1 cellular context compared by ENCODE assay signal in the genomic region with DNA sequence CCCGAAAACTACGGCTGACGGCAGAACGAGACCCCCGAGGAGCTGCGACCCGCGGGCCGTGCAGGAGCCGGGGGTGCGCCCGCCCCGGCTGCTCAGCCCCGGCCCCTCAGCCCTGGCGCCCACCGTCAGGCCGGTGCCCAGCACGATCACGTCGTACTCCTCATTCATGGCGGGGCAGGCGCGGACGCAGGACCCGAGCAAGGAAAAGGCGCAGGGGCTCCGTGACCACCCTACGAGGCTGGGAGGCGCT.
A peak's percentile ranks its signal among the peaks of the same experiment; 100 is the strongest.
TF ChIP-seq lines count a peak whose summit lies in the region.

No MANE protein-coding gene starts in this region.

TF ChIP-seq in HepG2, 621 proteins besides CTCF, POLR2A, EP300 and RAD21 (continued from another document and continues in another):
- TF ChIP-seq, protein P1, sequence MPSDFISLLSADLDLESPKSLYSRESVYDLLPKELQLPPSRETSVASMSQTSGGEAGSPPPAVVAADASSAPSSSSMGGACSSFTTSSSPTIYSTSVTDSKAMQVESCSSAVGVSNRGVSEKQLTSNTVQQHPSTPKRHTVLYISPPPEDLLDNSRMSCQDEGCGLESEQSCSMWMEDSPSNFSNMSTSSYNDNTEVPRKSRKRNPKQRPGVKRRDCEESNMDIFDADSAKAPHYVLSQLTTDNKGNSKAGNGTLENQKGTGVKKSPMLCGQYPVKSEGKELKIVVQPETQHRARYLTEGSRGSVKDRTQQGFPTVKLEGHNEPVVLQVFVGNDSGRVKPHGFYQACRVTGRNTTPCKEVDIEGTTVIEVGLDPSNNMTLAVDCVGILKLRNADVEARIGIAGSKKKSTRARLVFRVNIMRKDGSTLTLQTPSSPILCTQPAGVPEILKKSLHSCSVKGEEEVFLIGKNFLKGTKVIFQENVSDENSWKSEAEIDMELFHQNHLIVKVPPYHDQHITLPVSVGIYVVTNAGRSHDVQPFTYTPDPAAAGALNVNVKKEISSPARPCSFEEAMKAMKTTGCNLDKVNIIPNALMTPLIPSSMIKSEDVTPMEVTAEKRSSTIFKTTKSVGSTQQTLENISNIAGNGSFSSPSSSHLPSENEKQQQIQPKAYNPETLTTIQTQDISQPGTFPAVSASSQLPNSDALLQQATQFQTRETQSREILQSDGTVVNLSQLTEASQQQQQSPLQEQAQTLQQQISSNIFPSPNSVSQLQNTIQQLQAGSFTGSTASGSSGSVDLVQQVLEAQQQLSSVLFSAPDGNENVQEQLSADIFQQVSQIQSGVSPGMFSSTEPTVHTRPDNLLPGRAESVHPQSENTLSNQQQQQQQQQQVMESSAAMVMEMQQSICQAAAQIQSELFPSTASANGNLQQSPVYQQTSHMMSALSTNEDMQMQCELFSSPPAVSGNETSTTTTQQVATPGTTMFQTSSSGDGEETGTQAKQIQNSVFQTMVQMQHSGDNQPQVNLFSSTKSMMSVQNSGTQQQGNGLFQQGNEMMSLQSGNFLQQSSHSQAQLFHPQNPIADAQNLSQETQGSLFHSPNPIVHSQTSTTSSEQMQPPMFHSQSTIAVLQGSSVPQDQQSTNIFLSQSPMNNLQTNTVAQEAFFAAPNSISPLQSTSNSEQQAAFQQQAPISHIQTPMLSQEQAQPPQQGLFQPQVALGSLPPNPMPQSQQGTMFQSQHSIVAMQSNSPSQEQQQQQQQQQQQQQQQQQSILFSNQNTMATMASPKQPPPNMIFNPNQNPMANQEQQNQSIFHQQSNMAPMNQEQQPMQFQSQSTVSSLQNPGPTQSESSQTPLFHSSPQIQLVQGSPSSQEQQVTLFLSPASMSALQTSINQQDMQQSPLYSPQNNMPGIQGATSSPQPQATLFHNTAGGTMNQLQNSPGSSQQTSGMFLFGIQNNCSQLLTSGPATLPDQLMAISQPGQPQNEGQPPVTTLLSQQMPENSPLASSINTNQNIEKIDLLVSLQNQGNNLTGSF (CRISPR knock-in tag; IDR thresholded peaks at IDR 0.05): no peak
- TF ChIP-seq ZNF781 (CRISPR knock-in tag; IDR thresholded peaks at IDR 0.05; ENCODE audit: borderline replicate concordance, not compliant biosample characterization) (no peak), XBP1 (CRISPR knock-in tag; IDR thresholded peaks at IDR 0.05) (no peak), RCOR2 (CRISPR knock-in tag; IDR thresholded peaks at IDR 0.05) (no peak), ZNF567 (CRISPR knock-in tag; IDR thresholded peaks at IDR 0.05; ENCODE audit: borderline replicate concordance) (no peak), SATB2 (CRISPR knock-in tag; IDR thresholded peaks at IDR 0.05) (no peak), ATF7-NPFF (CRISPR knock-in tag; IDR thresholded peaks at IDR 0.05; ENCODE audit: low read depth) (no peak), TSC22D2 (CRISPR knock-in tag; IDR thresholded peaks at IDR 0.05; ENCODE audit: borderline replicate concordance) (peak; percentile 43; the same call in 1 of the 2 replicates), SMARCE1 (IDR thresholded peaks at IDR 0.05; ENCODE audit: borderline replicate concordance) (no peak), PCBP2 (optimal IDR thresholded peaks at IDR 0.05; ENCODE audit: low read depth, low read length, poor library complexity, severe bottlenecking) (no peak), NR2F1 (CRISPR knock-in tag; IDR thresholded peaks at IDR 0.05) (no peak), NR2F2 (IDR thresholded peaks at IDR 0.05; ENCODE audit: borderline replicate concordance, low read depth) (no peak), ETV5 (CRISPR knock-in tag; IDR thresholded peaks at IDR 0.05; ENCODE audit: borderline replicate concordance) (no peak), KLF12 (CRISPR knock-in tag; IDR thresholded peaks at IDR 0.05; ENCODE audit: borderline replicate concordance) (no peak), ATRX (CRISPR knock-in tag; IDR thresholded peaks at IDR 0.05; ENCODE audit: borderline replicate concordance) (no peak), ZBTB7A (CRISPR knock-in tag; IDR thresholded peaks at IDR 0.05) (peak; percentile 57; the same call in 1 of the 2 replicates), FLYWCH1 (CRISPR knock-in tag; IDR thresholded peaks at IDR 0.05) (no peak), JDP2 (CRISPR knock-in tag; IDR thresholded peaks at IDR 0.05; ENCODE audit: borderline replicate concordance) (no peak), MTF2 (CRISPR knock-in tag; IDR thresholded peaks at IDR 0.05; ENCODE audit: borderline replicate concordance) (0 out of 2 replicates have a peak, but pooled peaks have one; percentile 6), KAT7 (CRISPR knock-in tag; IDR thresholded peaks at IDR 0.05; ENCODE audit: borderline replicate concordance) (0 out of 2 replicates have a peak, but pooled peaks have one; percentile 19), HDAC1 (CRISPR knock-in tag; IDR thresholded peaks at IDR 0.05) (peak; percentile 9; the same call in 1 of the 2 replicates), TCF12 (IDR thresholded peaks at IDR 0.05) (no peak), TCF12 (CRISPR knock-in tag; IDR thresholded peaks at IDR 0.05) (no peak), MAF1 (CRISPR knock-in tag; IDR thresholded peaks at IDR 0.05; ENCODE audit: borderline replicate concordance) (peak; percentile 24; the same call in 1 of the 2 replicates), TRIM24 (CRISPR knock-in tag; IDR thresholded peaks at IDR 0.05) (no peak), ZNF557 (CRISPR knock-in tag; IDR thresholded peaks at IDR 0.05) (no peak), MYNN (CRISPR knock-in tag; IDR thresholded peaks at IDR 0.05; ENCODE audit: low read depth) (no peak)
- TF ChIP-seq, protein P2, sequence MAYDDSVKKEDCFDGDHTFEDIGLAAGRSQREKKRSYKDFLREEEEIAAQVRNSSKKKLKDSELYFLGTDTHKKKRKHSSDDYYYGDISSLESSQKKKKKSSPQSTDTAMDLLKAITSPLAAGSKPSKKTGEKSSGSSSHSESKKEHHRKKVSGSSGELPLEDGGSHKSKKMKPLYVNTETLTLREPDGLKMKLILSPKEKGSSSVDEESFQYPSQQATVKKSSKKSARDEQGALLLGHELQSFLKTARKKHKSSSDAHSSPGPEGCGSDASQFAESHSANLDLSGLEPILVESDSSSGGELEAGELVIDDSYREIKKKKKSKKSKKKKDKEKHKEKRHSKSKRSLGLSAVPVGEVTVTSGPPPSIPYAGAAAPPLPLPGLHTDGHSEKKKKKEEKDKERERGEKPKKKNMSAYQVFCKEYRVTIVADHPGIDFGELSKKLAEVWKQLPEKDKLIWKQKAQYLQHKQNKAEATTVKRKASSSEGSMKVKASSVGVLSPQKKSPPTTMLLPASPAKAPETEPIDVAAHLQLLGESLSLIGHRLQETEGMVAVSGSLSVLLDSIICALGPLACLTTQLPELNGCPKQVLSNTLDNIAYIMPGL (CRISPR knock-in tag; IDR thresholded peaks at IDR 0.05; ENCODE audit: borderline replicate concordance in 1 of 2, low read depth in 1 of 2): no peak
- TF ChIP-seq, protein P3, sequence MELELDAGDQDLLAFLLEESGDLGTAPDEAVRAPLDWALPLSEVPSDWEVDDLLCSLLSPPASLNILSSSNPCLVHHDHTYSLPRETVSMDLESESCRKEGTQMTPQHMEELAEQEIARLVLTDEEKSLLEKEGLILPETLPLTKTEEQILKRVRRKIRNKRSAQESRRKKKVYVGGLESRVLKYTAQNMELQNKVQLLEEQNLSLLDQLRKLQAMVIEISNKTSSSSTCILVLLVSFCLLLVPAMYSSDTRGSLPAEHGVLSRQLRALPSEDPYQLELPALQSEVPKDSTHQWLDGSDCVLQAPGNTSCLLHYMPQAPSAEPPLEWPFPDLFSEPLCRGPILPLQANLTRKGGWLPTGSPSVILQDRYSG (CRISPR knock-in tag; IDR thresholded peaks at IDR 0.05): no peak
- TF ChIP-seq, protein P4, sequence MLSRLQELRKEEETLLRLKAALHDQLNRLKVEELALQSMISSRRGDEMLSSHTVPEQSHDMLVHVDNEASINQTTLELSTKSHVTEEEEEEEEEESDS (CRISPR knock-in tag; IDR thresholded peaks at IDR 0.05; ENCODE audit: borderline replicate concordance): no peak
- TF ChIP-seq, protein P5, sequence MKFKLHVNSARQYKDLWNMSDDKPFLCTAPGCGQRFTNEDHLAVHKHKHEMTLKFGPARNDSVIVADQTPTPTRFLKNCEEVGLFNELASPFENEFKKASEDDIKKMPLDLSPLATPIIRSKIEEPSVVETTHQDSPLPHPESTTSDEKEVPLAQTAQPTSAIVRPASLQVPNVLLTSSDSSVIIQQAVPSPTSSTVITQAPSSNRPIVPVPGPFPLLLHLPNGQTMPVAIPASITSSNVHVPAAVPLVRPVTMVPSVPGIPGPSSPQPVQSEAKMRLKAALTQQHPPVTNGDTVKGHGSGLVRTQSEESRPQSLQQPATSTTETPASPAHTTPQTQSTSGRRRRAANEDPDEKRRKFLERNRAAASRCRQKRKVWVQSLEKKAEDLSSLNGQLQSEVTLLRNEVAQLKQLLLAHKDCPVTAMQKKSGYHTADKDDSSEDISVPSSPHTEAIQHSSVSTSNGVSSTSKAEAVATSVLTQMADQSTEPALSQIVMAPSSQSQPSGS (CRISPR knock-in tag; IDR thresholded peaks at IDR 0.05): no peak
- TF ChIP-seq, protein P6, sequence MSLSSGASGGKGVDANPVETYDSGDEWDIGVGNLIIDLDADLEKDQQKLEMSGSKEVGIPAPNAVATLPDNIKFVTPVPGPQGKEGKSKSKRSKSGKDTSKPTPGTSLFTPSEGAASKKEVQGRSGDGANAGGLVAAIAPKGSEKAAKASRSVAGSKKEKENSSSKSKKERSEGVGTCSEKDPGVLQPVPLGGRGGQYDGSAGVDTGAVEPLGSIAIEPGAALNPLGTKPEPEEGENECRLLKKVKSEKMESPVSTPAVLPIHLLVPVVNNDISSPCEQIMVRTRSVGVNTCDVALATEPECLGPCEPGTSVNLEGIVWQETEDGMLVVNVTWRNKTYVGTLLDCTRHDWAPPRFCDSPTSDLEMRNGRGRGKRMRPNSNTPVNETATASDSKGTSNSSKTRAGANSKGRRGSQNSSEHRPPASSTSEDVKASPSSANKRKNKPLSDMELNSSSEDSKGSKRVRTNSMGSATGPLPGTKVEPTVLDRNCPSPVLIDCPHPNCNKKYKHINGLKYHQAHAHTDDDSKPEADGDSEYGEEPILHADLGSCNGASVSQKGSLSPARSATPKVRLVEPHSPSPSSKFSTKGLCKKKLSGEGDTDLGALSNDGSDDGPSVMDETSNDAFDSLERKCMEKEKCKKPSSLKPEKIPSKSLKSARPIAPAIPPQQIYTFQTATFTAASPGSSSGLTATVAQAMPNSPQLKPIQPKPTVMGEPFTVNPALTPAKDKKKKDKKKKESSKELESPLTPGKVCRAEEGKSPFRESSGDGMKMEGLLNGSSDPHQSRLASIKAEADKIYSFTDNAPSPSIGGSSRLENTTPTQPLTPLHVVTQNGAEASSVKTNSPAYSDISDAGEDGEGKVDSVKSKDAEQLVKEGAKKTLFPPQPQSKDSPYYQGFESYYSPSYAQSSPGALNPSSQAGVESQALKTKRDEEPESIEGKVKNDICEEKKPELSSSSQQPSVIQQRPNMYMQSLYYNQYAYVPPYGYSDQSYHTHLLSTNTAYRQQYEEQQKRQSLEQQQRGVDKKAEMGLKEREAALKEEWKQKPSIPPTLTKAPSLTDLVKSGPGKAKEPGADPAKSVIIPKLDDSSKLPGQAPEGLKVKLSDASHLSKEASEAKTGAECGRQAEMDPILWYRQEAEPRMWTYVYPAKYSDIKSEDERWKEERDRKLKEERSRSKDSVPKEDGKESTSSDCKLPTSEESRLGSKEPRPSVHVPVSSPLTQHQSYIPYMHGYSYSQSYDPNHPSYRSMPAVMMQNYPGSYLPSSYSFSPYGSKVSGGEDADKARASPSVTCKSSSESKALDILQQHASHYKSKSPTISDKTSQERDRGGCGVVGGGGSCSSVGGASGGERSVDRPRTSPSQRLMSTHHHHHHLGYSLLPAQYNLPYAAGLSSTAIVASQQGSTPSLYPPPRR (CRISPR knock-in tag; IDR thresholded peaks at IDR 0.05; ENCODE audit: borderline replicate concordance): no peak
- TF ChIP-seq, protein P7, sequence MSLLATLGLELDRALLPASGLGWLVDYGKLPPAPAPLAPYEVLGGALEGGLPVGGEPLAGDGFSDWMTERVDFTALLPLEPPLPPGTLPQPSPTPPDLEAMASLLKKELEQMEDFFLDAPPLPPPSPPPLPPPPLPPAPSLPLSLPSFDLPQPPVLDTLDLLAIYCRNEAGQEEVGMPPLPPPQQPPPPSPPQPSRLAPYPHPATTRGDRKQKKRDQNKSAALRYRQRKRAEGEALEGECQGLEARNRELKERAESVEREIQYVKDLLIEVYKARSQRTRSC (CRISPR knock-in tag; IDR thresholded peaks at IDR 0.05; ENCODE audit: low read depth): no peak
- TF ChIP-seq, protein P8, sequence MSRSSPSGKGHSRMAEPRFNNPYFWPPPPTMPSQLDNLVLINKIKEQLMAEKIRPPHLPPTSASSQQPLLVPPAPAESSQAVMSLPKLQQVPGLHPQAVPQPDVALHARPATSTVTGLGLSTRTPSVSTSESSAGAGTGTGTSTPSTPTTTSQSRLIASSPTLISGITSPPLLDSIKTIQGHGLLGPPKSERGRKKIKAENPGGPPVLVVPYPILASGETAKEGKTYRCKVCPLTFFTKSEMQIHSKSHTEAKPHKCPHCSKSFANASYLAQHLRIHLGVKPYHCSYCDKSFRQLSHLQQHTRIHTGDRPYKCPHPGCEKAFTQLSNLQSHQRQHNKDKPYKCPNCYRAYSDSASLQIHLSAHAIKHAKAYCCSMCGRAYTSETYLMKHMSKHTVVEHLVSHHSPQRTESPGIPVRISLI (CRISPR knock-in tag; IDR thresholded peaks at IDR 0.05; ENCODE audit: borderline replicate concordance): no peak
- TF ChIP-seq, protein P9, sequence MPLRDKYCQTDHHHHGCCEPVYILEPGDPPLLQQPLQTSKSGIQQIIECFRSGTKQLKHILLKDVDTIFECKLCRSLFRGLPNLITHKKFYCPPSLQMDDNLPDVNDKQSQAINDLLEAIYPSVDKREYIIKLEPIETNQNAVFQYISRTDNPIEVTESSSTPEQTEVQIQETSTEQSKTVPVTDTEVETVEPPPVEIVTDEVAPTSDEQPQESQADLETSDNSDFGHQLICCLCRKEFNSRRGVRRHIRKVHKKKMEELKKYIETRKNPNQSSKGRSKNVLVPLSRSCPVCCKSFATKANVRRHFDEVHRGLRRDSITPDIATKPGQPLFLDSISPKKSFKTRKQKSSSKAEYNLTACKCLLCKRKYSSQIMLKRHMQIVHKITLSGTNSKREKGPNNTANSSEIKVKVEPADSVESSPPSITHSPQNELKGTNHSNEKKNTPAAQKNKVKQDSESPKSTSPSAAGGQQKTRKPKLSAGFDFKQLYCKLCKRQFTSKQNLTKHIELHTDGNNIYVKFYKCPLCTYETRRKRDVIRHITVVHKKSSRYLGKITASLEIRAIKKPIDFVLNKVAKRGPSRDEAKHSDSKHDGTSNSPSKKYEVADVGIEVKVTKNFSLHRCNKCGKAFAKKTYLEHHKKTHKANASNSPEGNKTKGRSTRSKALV (CRISPR knock-in tag; IDR thresholded peaks at IDR 0.05): no peak
- TF ChIP-seq, protein P10, sequence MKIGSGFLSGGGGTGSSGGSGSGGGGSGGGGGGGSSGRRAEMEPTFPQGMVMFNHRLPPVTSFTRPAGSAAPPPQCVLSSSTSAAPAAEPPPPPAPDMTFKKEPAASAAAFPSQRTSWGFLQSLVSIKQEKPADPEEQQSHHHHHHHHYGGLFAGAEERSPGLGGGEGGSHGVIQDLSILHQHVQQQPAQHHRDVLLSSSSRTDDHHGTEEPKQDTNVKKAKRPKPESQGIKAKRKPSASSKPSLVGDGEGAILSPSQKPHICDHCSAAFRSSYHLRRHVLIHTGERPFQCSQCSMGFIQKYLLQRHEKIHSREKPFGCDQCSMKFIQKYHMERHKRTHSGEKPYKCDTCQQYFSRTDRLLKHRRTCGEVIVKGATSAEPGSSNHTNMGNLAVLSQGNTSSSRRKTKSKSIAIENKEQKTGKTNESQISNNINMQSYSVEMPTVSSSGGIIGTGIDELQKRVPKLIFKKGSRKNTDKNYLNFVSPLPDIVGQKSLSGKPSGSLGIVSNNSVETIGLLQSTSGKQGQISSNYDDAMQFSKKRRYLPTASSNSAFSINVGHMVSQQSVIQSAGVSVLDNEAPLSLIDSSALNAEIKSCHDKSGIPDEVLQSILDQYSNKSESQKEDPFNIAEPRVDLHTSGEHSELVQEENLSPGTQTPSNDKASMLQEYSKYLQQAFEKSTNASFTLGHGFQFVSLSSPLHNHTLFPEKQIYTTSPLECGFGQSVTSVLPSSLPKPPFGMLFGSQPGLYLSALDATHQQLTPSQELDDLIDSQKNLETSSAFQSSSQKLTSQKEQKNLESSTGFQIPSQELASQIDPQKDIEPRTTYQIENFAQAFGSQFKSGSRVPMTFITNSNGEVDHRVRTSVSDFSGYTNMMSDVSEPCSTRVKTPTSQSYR (CRISPR knock-in tag; IDR thresholded peaks at IDR 0.05; ENCODE audit: borderline replicate concordance): no peak; the same call in 1 of the 2 replicates
